ENCODE assay signal across 20 cellular contexts in genomic region chr12:28217805-28218204, GRCh38. TPM values are rescaled to one million over a fixed set of nuclear protein-coding genes. Genes with fewer than 3 reads are reported as not detected.
A peak's percentile ranks its signal among the peaks of the same experiment; 100 is the strongest.
DNase-seq lines count a peak whose midpoint lies in the region; ATAC-seq, FAIRE-seq and TF ChIP-seq lines count a peak whose summit lies in the region.
"Had no signal": no experiment of that assay in that cellular context is flagged by ENCODE, and none has a peak within 500 bp of the region (broad histone marks: within the 10 kb centered on the region; RNA-seq: fewer than 3 reads in every experiment).

No MANE protein-coding gene starts in this region.

- H3K9me3 ChIP-seq in CD4-positive, alpha-beta memory T cell (ENCODE audit: control insufficient read depth in 1 of 2, low read length in 2 of 2) = peaks cover 0 to 5% of the 10 kb centered on the region in 2 donors
- H3K9me3 ChIP-seq in OCI-LY3 (ENCODE audit: insufficient read depth, low read length) (peaks cover 3% of the 10 kb centered on the region; the same call in 1 of the 2 replicates), heart left ventricle (peaks cover 0 to 25% (median 3%) of the 10 kb centered on the region in 12 donors)
- H3K9me3 ChIP-seq: prostate gland had no signal

- no peaks in the 10 kb centered on the region for H3K27me3 ChIP-seq in CD4-positive, alpha-beta memory T cell (ENCODE audit: insufficient read depth, low read length)
- H3K27me3 ChIP-seq in OCI-LY3 (ENCODE audit: low read depth, low read length) = no peaks in the 10 kb centered on the region
- no peaks in the 10 kb centered on the region for H3K27me3 ChIP-seq in heart left ventricle
- H3K27me3 ChIP-seq: cardiac muscle cell had no signal

- H3K36me3 Mint-ChIP-seq in CD4-positive, alpha-beta memory T cell = peaks cover 11 to 14% of the 10 kb centered on the region in 2 donors
- peaks cover 17% of the 10 kb centered on the region for H3K36me3 Mint-ChIP-seq in memory B cell

- H3K4me1 ChIP-seq in CD4-positive, alpha-beta memory T cell (ENCODE audit: insufficient read depth, low read length) = peaks cover 35% of the 10 kb centered on the region
- H3K4me1 ChIP-seq in OCI-LY3 (ENCODE audit: low read length) (peaks cover 22% of the 10 kb centered on the region), heart left ventricle (peaks cover 0 to 17% (median 4%) of the 10 kb centered on the region in 12 donors)
- H3K4me1 ChIP-seq: prostate gland had no signal

- peak overlapping the region; percentile 8 to 84 (median 23) for H3K27ac Mint-ChIP-seq in CD4-positive, alpha-beta memory T cell
- H3K27ac Mint-ChIP-seq in memory B cell = peak overlapping the region; percentile 10
- H3K27ac Mint-ChIP-seq: dendritic cell treated with granulocyte-macrophage colony-stimulating factor and Interleukin-4, amounts not matched to agents 40 ng/mL and 50 ng/mL, for 4 days had no signal

- H3K79me2 ChIP-seq in OCI-LY3 (ENCODE audit: low read length) = peaks cover 11% of the 10 kb centered on the region; the same call in 1 of the 2 replicates

- no peaks in the 10 kb centered on the region for H3K36me3 ChIP-seq in CD4-positive, alpha-beta memory T cell (ENCODE audit: insufficient read depth, low read length)
- peaks cover 17% of the 10 kb centered on the region for H3K36me3 ChIP-seq in OCI-LY3 (replicated peaks; ENCODE audit: low read depth, low read length)
- no peaks in the 10 kb centered on the region for H3K36me3 ChIP-seq in heart left ventricle
- H3K36me3 ChIP-seq: cardiac muscle cell, prostate gland had no signal

- intact Hi-C loops in CD4-positive, alpha-beta memory T cell (cut with micrococcal nuclease) = no loop called here
- intact Hi-C loops in heart left ventricle (cut with DNase I) = no loop called here

- no peaks in the 10 kb centered on the region for H4K20me1 ChIP-seq in OCI-LY3 (ENCODE audit: insufficient read depth, low read length)

- 67 to 77% (median 74%) methylated on average over 2 of the region's 2 CpGs for WGBS in heart left ventricle, 4 donors

- no peak overlapping the region for H3K9ac ChIP-seq in OCI-LY3 (ENCODE audit: low read length)

- peak; percentile 48 for FAIRE-seq in GM12891 (lab: Jason Lieb, UNC)
- FAIRE-seq: H1, kidney had no signal

- peak in 1 of 5 donors; percentile 11 for DNase-seq in CD4-positive, alpha-beta memory T cell
- no peak for DNase-seq in GM12891 (ENCODE audit: insufficient read length, low spot score)
- DNase-seq in memory B cell (ENCODE audit: low spot score in 2 of 2) = no peak
- DNase-seq in NK-92 treated with Interleukin-12 subunit alpha and Interleukin-12 subunit beta, amount 100 ng/mL, for 24 hours (lab: John Stamatoyannopoulos, UW) = no peak
- DNase-seq in HPDE6-E6E7 (ENCODE audit: extremely low spot score) = no peak
- DNase-seq in heart left ventricle = no peak
- DNase-seq: activated CD8-positive, alpha-beta memory T cell treated with anti-CD3 and anti-CD28 coated beads, Interleukin-2, amount 50 U/mL, for 48 hours; activated effector memory CD4-positive, alpha-beta T cell treated with anti-CD3 and anti-CD28 coated beads, Interleukin-2, amount 50 U/mL, for 16 hours; anterior cingulate cortex; kidney; NCI-H1436 treated with DMSO at 0.1 percent for 48 hours; NCI-H524; RPMI8226 had no signal

- peak overlapping the region; percentile 16; the same call in 1 of the 2 replicates for H3K4me2 ChIP-seq in OCI-LY3 (ENCODE audit: low read length)

- peaks cover 43 to 63% (median 54%) of the 10 kb centered on the region in 4 donors for H3K4me1 Mint-ChIP-seq in CD4-positive, alpha-beta memory T cell
- peaks cover 40% of the 10 kb centered on the region for H3K4me1 Mint-ChIP-seq in memory B cell

- peak; percentile 38 for ATAC-seq in memory B cell (ENCODE audit: low read depth)
- ATAC-seq in heart left ventricle = no peak
- ATAC-seq: SK-N-SH treated with all-trans-retinoic acid at 6 μM for 48 hours had no signal

- no peak overlapping the region for H3K27ac ChIP-seq in CD4-positive, alpha-beta memory T cell (ENCODE audit: low read depth, low read length)
- H3K27ac ChIP-seq in OCI-LY3 (ENCODE audit: low read length) = peak overlapping the region; percentile 3; the same call in 1 of the 2 replicates
- H3K27ac ChIP-seq in heart left ventricle = no peak overlapping the region
- H3K27ac ChIP-seq: cardiac muscle cell, prostate gland had no signal

- CTCF ChIA-PET in CD4-positive, alpha-beta memory T cell (lab: Charles Lee; ENCODE audit: partially characterized antibody) = interaction anchor here (1.1 kb wide), 1 partner anchor 27 kb away, joined by 3 read pairs; no protein-coding TSS in a partner anchor

- TF ChIP-seq POLR2A in GM12891 (IDR thresholded peaks at IDR 0.05; ENCODE audit: low read depth, low read length) = no peak
- no peak for TF ChIP-seq POLR2A in heart left ventricle (IDR thresholded peaks at IDR 0.05)

- no peak overlapping the region for H3K4me3 ChIP-seq in CD4-positive, alpha-beta memory T cell (ENCODE audit: low read length in 2 of 2)
- no peak overlapping the region for H3K4me3 ChIP-seq in OCI-LY3 (ENCODE audit: low read length)
- H3K4me3 ChIP-seq in heart left ventricle = no peak overlapping the region
- H3K4me3 ChIP-seq: cardiac muscle cell, lung, prostate gland had no signal

- TF ChIP-seq CTCF in OCI-LY3 (IDR thresholded peaks at IDR 0.05; ENCODE audit: low read depth, low read length) (no peak), heart left ventricle (IDR thresholded peaks at IDR 0.05) (no peak)

- H2AFZ ChIP-seq in OCI-LY3 (ENCODE audit: low read depth, low read length) = no peak overlapping the region

- POLR2A ChIA-PET in CD4-positive, alpha-beta memory T cell (lab: Charles Lee; ENCODE audit: partially characterized antibody) = interaction anchor here (2.8 kb wide), 1 partner anchor 27 kb away, joined by 17 read pairs; the partner anchor contains the start of gene CCDC91

- H3K27me3 Mint-ChIP-seq in CD4-positive, alpha-beta memory T cell = no peaks in the 10 kb centered on the region
- no peaks in the 10 kb centered on the region for H3K27me3 Mint-ChIP-seq in memory B cell
- H3K27me3 Mint-ChIP-seq: dendritic cell treated with granulocyte-macrophage colony-stimulating factor and Interleukin-4, amounts not matched to agents 40 ng/mL and 50 ng/mL, for 4 days had no signal

- peaks cover 0 to 5% (median 2%) of the 10 kb centered on the region in 8 donors for H3K9me3 Mint-ChIP-seq in CD4-positive, alpha-beta memory T cell
- peaks cover 4% of the 10 kb centered on the region for H3K9me3 Mint-ChIP-seq in memory B cell
- H3K9me3 Mint-ChIP-seq: dendritic cell treated with granulocyte-macrophage colony-stimulating factor and Interleukin-4, amounts not matched to agents 40 ng/mL and 50 ng/mL, for 4 days had no signal

- H3K4me3 Mint-ChIP-seq in CD4-positive, alpha-beta memory T cell = peak overlapping the region in 5 of 8 donors; percentile 17 to 83 (median 34)
- no peak overlapping the region for H3K4me3 Mint-ChIP-seq in memory B cell
- H3K4me3 Mint-ChIP-seq: dendritic cell treated with granulocyte-macrophage colony-stimulating factor and Interleukin-4, amounts not matched to agents 40 ng/mL and 50 ng/mL, for 4 days had no signal

TF ChIP-seq in GM12891, 5 proteins besides CTCF, POLR2A, EP300 and RAD21:
- TF ChIP-seq SPI1 (IDR thresholded peaks at IDR 0.05; ENCODE audit: low read depth, low read length) (peak; percentile 57), POLR2AphosphoS5 (IDR thresholded peaks at IDR 0.05; ENCODE audit: low read depth, low read length) (no peak)

RNA-seq across cellular contexts. Expression of gene CCDC91, which starts 27.5 kb away (rescaled TPM):
- 10 to 100 TPM; 83.9 to 88.4 TPM for total RNA-seq in CD4-positive, alpha-beta memory T cell
- polyA plus RNA-seq in CD4-positive, alpha-beta memory T cell = 10 to 100 TPM; 56.9 to 57.7 TPM
- 9.9 TPM for polyA plus RNA-seq in GM12891 (2012; ENCODE audit: low read depth, missing spikeins)
- total RNA-seq in heart left ventricle = 10 to 100 TPM; 36.0 to 62.1 (median 52.2) TPM
- polyA plus RNA-seq in heart left ventricle = 10 to 100 TPM; 24.9 to 32.1 TPM
